ENCODE assay signal across 1 cellular context in genomic region chr2:158103358-158104021, GRCh38.
TF ChIP-seq lines count a peak whose summit lies in the region.

No MANE protein-coding gene starts in this region.

TF ChIP-seq in WTC11, 78 proteins besides CTCF, POLR2A, EP300 and RAD21 (continued from another document):
- TF ChIP-seq, protein P1, sequence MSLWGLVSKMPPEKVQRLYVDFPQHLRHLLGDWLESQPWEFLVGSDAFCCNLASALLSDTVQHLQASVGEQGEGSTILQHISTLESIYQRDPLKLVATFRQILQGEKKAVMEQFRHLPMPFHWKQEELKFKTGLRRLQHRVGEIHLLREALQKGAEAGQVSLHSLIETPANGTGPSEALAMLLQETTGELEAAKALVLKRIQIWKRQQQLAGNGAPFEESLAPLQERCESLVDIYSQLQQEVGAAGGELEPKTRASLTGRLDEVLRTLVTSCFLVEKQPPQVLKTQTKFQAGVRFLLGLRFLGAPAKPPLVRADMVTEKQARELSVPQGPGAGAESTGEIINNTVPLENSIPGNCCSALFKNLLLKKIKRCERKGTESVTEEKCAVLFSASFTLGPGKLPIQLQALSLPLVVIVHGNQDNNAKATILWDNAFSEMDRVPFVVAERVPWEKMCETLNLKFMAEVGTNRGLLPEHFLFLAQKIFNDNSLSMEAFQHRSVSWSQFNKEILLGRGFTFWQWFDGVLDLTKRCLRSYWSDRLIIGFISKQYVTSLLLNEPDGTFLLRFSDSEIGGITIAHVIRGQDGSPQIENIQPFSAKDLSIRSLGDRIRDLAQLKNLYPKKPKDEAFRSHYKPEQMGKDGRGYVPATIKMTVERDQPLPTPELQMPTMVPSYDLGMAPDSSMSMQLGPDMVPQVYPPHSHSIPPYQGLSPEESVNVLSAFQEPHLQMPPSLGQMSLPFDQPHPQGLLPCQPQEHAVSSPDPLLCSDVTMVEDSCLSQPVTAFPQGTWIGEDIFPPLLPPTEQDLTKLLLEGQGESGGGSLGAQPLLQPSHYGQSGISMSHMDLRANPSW (CRISPR knock-in tag; conservative IDR thresholded peaks at IDR 0.05; ENCODE audit: low read depth), result no peak
- TF ChIP-seq ZNF423 (CRISPR knock-in tag; IDR thresholded peaks at IDR 0.05) (no peak), FOXP1 (CRISPR knock-in tag; IDR thresholded peaks at IDR 0.05; ENCODE audit: borderline replicate concordance) (no peak), SOX15 (CRISPR knock-in tag; IDR thresholded peaks at IDR 0.05) (no peak)
